In genomic region chr1:224340711-224341384, GRCh38 we compare ENCODE assay signal across 8 cellular contexts. TPM values are rescaled to one million over a fixed set of nuclear protein-coding genes. Genes with fewer than 3 reads are reported as not detected.
DNase-seq lines count a peak whose midpoint lies in the region; ATAC-seq and TF ChIP-seq lines count a peak whose summit lies in the region.

No MANE protein-coding gene starts in this region.

- H3K9ac ChIP-seq in adipocyte (ENCODE audit: low read length): peak overlapping the region; percentile 46

- POLR2A ChIA-PET in AG04449 (lab: Yijun Ruan, JAX): interaction anchor here (0.6 kb wide), 1 partner anchor 557 kb away, joined by 3 read pairs; no protein-coding TSS in a partner anchor

- TF ChIP-seq CTCF in AG04449 (IDR thresholded peaks at IDR 0.05; ENCODE audit: insufficient read depth, low read length, missing control alignments): no peak

- ATAC-seq in GM19438 (IDR thresholded peaks at IDR 0.05; ENCODE audit: low read depth, unreplicated experiment): peak; percentile 90

- CTCF ChIA-PET in AG04449 (lab: Yijun Ruan, JAX): interaction anchor here (0.7 kb wide), 1 partner anchor 225 kb away, joined by 3 read pairs; no protein-coding TSS in a partner anchor

- peaks cover 28% of the 10 kb centered on the region for H3K9me3 ChIP-seq in adipocyte (ENCODE audit: control insufficient read depth, low read length)

- no peaks in the 10 kb centered on the region for H3K36me3 ChIP-seq in adipocyte (ENCODE audit: control insufficient read depth, insufficient read depth, low read length, severe bottlenecking)

- DNase-seq in AG04449 (ENCODE audit: low read depth, low spot score) (no peak), NOMO-1 treated with DMSO at 0.1 percent for 48 hours (lab: John Stamatoyannopoulos, UW; ENCODE audit: unreplicated experiment) (peak; percentile 23), adipocyte (ENCODE audit: low read depth) (peak; percentile 46), iris pigment epithelial cell (ENCODE audit: low read depth) (peak; percentile 7), middle frontal gyrus (ENCODE audit: extremely low spot score, low spot score) (no peak), ureter (ENCODE audit: low spot score) (no peak)
- DNase-seq in stimulated activated CD4-positive, alpha-beta T cell treated with anti-CD3 and anti-CD28 coated beads, Interleukin-2, amount 100 ng/mL, for 4 hours (ENCODE audit: low read depth): peak; percentile 1

- no peaks in the 10 kb centered on the region for H3K4me1 ChIP-seq in adipocyte (ENCODE audit: control insufficient read depth, insufficient read depth, low read length)

- H3K4me3 ChIP-seq in AG04449 (ENCODE audit: low read depth, low read length) (peak overlapping the region; percentile 64), adipocyte (ENCODE audit: low read length) (peak overlapping the region; percentile 79)

- H3K27me3 ChIP-seq in adipocyte (replicated peaks; ENCODE audit: control insufficient read depth, insufficient read depth, low read length): no peaks in the 10 kb centered on the region

RNA-seq across cellular contexts. Expression of gene NVL, which starts 10.9 kb away (rescaled TPM):
- 35.7 TPM for total RNA-seq in ureter

RNA-seq across cellular contexts. Expression of gene CNIH4, which starts 15.8 kb away (rescaled TPM):
- total RNA-seq in ureter: 53.8 TPM

Comparison
In these comparisons a context has a peak if more than half of its experiments do, and no peak if none do; other contexts are left out.
1. DNase-seq: peak in NOMO-1 treated with DMSO at 0.1 percent for 48 hours (single experiment), adipocyte (single experiment), iris pigment epithelial cell (single experiment) and stimulated activated CD4-positive, alpha-beta T cell treated with anti-CD3 and anti-CD28 coated beads, Interleukin-2, amount 100 ng/mL, for 4 hours (single experiment); none in AG04449 (single experiment), middle frontal gyrus (single experiment) and ureter (single experiment).